10 cellular contexts compared by ENCODE assay signal in the genomic region with DNA sequence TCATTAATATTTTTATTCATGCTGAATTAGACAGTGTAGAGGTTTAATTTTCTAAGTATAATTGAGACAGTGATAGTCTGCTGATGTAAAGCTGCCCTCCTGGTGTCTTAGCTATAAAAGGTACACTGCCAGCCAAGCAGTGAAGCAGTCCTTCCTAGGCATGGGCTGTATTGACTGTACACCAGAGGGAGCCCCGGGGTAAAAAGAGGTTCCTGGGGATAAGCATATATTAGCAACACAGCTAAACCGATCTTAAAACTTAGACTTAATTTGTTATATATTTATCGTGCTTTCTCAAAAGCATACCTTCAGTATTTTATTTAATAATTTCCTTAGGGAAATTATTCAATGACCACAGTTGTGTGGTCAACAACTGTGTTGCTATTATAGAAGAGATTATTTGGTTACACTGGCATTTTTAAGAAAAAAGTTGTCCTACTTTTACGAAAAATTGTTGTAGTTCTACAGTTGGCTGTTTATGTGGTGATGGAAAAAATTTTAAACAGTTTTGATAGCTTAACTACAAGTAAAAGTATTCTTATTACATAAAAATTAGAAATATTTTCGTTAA.
DNase-seq lines count a peak whose midpoint lies in the region; ATAC-seq and TF ChIP-seq lines count a peak whose summit lies in the region.
"Had no signal": no experiment of that assay in that cellular context is flagged by ENCODE, and none has a peak within 500 bp of the region (broad histone marks: within the 10 kb centered on the region; RNA-seq: fewer than 3 reads in every experiment).

No MANE protein-coding gene starts in this region.

- intact Hi-C loops in CD14-positive monocyte (cut with micrococcal nuclease), result no loop called here
- intact Hi-C loops in activated B cell treated with CpG ODN at 0.5 μM for 24 hours (cut with micrococcal nuclease), result loop anchor here (1.0 to 2.0 kb wide), 2 partner anchors 34 to 443 kb away; no protein-coding TSS in a partner anchor
- intact Hi-C loops in heart left ventricle (cut with DNase I), result loop anchor here in 4 of 10 donors (10.0 kb wide), 1 partner anchor 442 kb away; no protein-coding TSS in a partner anchor
- intact Hi-C loops in transverse colon (cut with DNase I; ENCODE audit: low total_unique reads), result no loop called here

- CTCF ChIA-PET in activated B cell treated with CpG ODN at 0.5 μM for 24 hours (lab: Charles Lee), result interaction anchor here (1.0 to 1.6 kb wide), 4 partner anchors 36 to 445 kb away, joined by 3 to 16 read pairs (median 8); no protein-coding TSS in a partner anchor

- no peak overlapping the region for H3K4me3 ChIP-seq in Jurkat, Clone E6-1 (ENCODE audit: low read length)
- no peak overlapping the region for H3K4me3 ChIP-seq in heart left ventricle
- no peak overlapping the region for H3K4me3 ChIP-seq in transverse colon
- H3K4me3 ChIP-seq: gastrocnemius medialis had no signal

- 91 to 97% (median 96%) methylated on average over 5 of the region's 5 CpGs for WGBS in heart left ventricle, 4 donors
- WGBS in transverse colon (ENCODE audit: low coverage in 1 of 2), 2 donors, result 83 to 94% methylated on average over 5 of the region's 5 CpGs

- no peaks in the 10 kb centered on the region for H3K27me3 ChIP-seq in heart left ventricle
- H3K27me3 ChIP-seq in transverse colon, result no peaks in the 10 kb centered on the region
- H3K27me3 ChIP-seq: gastrocnemius medialis had no signal

- H3K27ac ChIP-seq in heart left ventricle, result no peak overlapping the region
- H3K27ac ChIP-seq in transverse colon, result no peak overlapping the region
- H3K27ac ChIP-seq: gastrocnemius medialis had no signal

- H3K4me1 Mint-ChIP-seq in CD14-positive monocyte, result peaks cover 6% of the 10 kb centered on the region
- no peaks in the 10 kb centered on the region for H3K4me1 Mint-ChIP-seq in activated B cell treated with CpG ODN at 0.5 μM for 24 hours

- H3K27me3 Mint-ChIP-seq in CD14-positive monocyte (ENCODE audit: low read depth in 3 of 3) (no peaks in the 10 kb centered on the region), activated B cell treated with CpG ODN at 0.5 μM for 24 hours (no peaks in the 10 kb centered on the region)
- H3K27me3 Mint-ChIP-seq: IgD-negative memory B cell had no signal

- TF ChIP-seq EP300 in transverse colon (IDR thresholded peaks at IDR 0.05; ENCODE audit: low read depth), result no peak

- H3K36me3 ChIP-seq in heart left ventricle (peaks cover 0 to 99% (median 67%) of the 10 kb centered on the region in 9 donors), transverse colon (peaks cover 0 to 39% (median 5%) of the 10 kb centered on the region in 4 donors)

- H3K9me3 Mint-ChIP-seq in CD14-positive monocyte (no peaks in the 10 kb centered on the region), activated B cell treated with CpG ODN at 0.5 μM for 24 hours (no peaks in the 10 kb centered on the region)
- H3K9me3 Mint-ChIP-seq: IgD-negative memory B cell had no signal

- peak; percentile 63 for TF ChIP-seq CTCF in CD14-positive monocyte (IDR thresholded peaks at IDR 0.05)
- TF ChIP-seq CTCF in activated B cell treated with CpG ODN at 0.5 μM for 24 hours (IDR thresholded peaks at IDR 0.05), result no peak
- TF ChIP-seq CTCF in heart left ventricle (IDR thresholded peaks at IDR 0.05), result peak in 11 of 12 donors; percentile 18 to 52 (median 35)
- TF ChIP-seq CTCF in transverse colon (IDR thresholded peaks at IDR 0.05), result peak in 4 of 5 experiments; percentile 32 to 48 (median 40)

- TF ChIP-seq POLR2A in heart left ventricle (IDR thresholded peaks at IDR 0.05) (no peak), transverse colon (IDR thresholded peaks at IDR 0.05) (no peak)

- no peak overlapping the region for H3K27ac Mint-ChIP-seq in CD14-positive monocyte
- H3K27ac Mint-ChIP-seq in activated B cell treated with CpG ODN at 0.5 μM for 24 hours, result no peak overlapping the region
- H3K27ac Mint-ChIP-seq: IgD-negative memory B cell had no signal

- ATAC-seq in GM18867 (IDR thresholded peaks at IDR 0.05; ENCODE audit: unreplicated experiment) (peak; percentile 59), activated B cell treated with CpG ODN at 0.5 μM for 24 hours (ENCODE audit: low read depth) (peak; percentile 54), heart left ventricle (peak in 2 of 4 donors; percentile 42 to 59), HG03439 (IDR thresholded peaks at IDR 0.05; ENCODE audit: unreplicated experiment) (no peak)

- POLR2A ChIA-PET in activated B cell treated with CpG ODN at 0.5 μM for 24 hours (lab: Charles Lee), result no interaction called here

- H3K4me3 Mint-ChIP-seq in CD14-positive monocyte, result no peak overlapping the region
- H3K4me3 Mint-ChIP-seq in activated B cell treated with CpG ODN at 0.5 μM for 24 hours, result no peak overlapping the region
- H3K4me3 Mint-ChIP-seq: IgD-negative memory B cell had no signal

- in situ Hi-C loops in transverse colon (cut with MboI; ENCODE audit: low pct_ligation_motif_present in 1 of 4, low pct_unique_long_range_greater_than_20kb in 1 of 4, low sequenced_read_pairs in 3 of 4), result no loop called here

- no peak for DNase-seq in CD14-positive monocyte (ENCODE audit: low spot score)
- DNase-seq in Jurkat, Clone E6-1 (ENCODE audit: low read depth, low spot score), result peak; percentile 19
- no peak for DNase-seq in activated B cell treated with CpG ODN at 0.5 μM for 24 hours
- no peak for DNase-seq in heart left ventricle
- DNase-seq in transverse colon, result peak; percentile 44
- no peak for DNase-seq in NCI-H2107 treated with DMSO at 0.1 percent for 48 hours (lab: John Stamatoyannopoulos, UW; ENCODE audit: unreplicated experiment)
- DNase-seq: gastrocnemius medialis had no signal

- peaks cover 54 to 58% of the 10 kb centered on the region in 2 donors for H3K36me3 Mint-ChIP-seq in CD14-positive monocyte
- peaks cover 76% of the 10 kb centered on the region for H3K36me3 Mint-ChIP-seq in activated B cell treated with CpG ODN at 0.5 μM for 24 hours (ENCODE audit: low read depth)

- H3K4me1 ChIP-seq in heart left ventricle, result peaks cover 0 to 22% (median 3%) of the 10 kb centered on the region in 12 donors
- H3K4me1 ChIP-seq in transverse colon, result no peaks in the 10 kb centered on the region
- H3K4me1 ChIP-seq: gastrocnemius medialis had no signal

- H3K9me3 ChIP-seq in heart left ventricle (no peaks in the 10 kb centered on the region), transverse colon (no peaks in the 10 kb centered on the region)
- H3K9me3 ChIP-seq: gastrocnemius medialis had no signal

Comparison
In these comparisons a context has a peak if more than half of its experiments do, and no peak if none do; other contexts are left out.
1. DNase-seq: peak in Jurkat, Clone E6-1 (single experiment) and transverse colon (single experiment); none in CD14-positive monocyte (single experiment), activated B cell treated with CpG ODN at 0.5 μM for 24 hours (single experiment), heart left ventricle (0 of 5) and NCI-H2107 treated with DMSO at 0.1 percent for 48 hours (single experiment).